In genomic region chr9:32552172-32552872, GRCh38 we compare ENCODE assay signal across 2 cellular contexts.
TF ChIP-seq lines count a peak whose summit lies in the region.

TSS of gene SMIM27 (plus strand) at chr9:32552327. CDS start at chr9:32552435, 108 bp downstream.
TSS of gene TOPORS (minus strand) at chr9:32552586. CDS start at chr9:32552436, 150 bp downstream.

TF ChIP-seq in IMR-90, 13 proteins besides CTCF, POLR2A, EP300 and RAD21:
- TF ChIP-seq CEBPB (IDR thresholded peaks at IDR 0.05; ENCODE audit: low read depth, low read length) (peak; percentile 79), MAZ (IDR thresholded peaks at IDR 0.05; ENCODE audit: borderline replicate concordance, low read depth, low read length) (peak; percentile 80; the same call in 1 of the 2 replicates), NFE2L2 (IDR thresholded peaks at IDR 0.05; ENCODE audit: low read depth, low read length) (no peak), FOS (IDR thresholded peaks at IDR 0.05; ENCODE audit: low read depth, low read length) (peak; percentile 26; the same call in 1 of the 2 replicates), BHLHE40 (IDR thresholded peaks at IDR 0.05; ENCODE audit: low read depth, low read length) (peak; percentile 86), CHD1 (IDR thresholded peaks at IDR 0.05; ENCODE audit: low read depth, low read length) (peak; percentile 78; the same call in 1 of the 2 replicates), MXI1 (IDR thresholded peaks at IDR 0.05; ENCODE audit: borderline replicate concordance, low read depth, low read length) (peak; percentile 63; the same call in 1 of the 2 replicates), USF2 (IDR thresholded peaks at IDR 0.05; ENCODE audit: low read depth, low read length) (peak; percentile 96), SMC3 (IDR thresholded peaks at IDR 0.05; ENCODE audit: low read depth, low read length) (no peak)

TF ChIP-seq in endothelial cell of umbilical vein, 7 proteins besides CTCF, POLR2A, EP300 and RAD21:
- TF ChIP-seq POLR2AphosphoS5 (IDR thresholded peaks at IDR 0.05; ENCODE audit: insufficient read depth, low read depth, low read length) (peak; percentile 80), EZH2 (IDR thresholded peaks at IDR 0.05; ENCODE audit: borderline replicate concordance, low read depth, low read length, severe bottlenecking) (no peak), MAX (IDR thresholded peaks at IDR 0.05; ENCODE audit: insufficient read depth, insufficient read length) (peak; percentile 26)
